8 cellular contexts compared by ENCODE assay signal in genomic region chr7:43954524-43955228, GRCh38. TPM values are rescaled to one million over a fixed set of nuclear protein-coding genes. Genes with fewer than 3 reads are reported as not detected.
A peak's percentile ranks its signal among the peaks of the same experiment; 100 is the strongest.
DNase-seq lines count a peak whose midpoint lies in the region; ATAC-seq and TF ChIP-seq lines count a peak whose summit lies in the region.

No MANE protein-coding gene starts in this region.

- CTCF ChIA-PET in AG04449 (lab: Yijun Ruan, JAX), result interaction anchor here (0.6 to 2.2 kb wide), 14 partner anchors 10 to 373 kb away, joined by 3 to 7 read pairs (median 4); partner anchors contain the start of gene STK17A

- POLR2A ChIA-PET in AG04449 (lab: Yijun Ruan, JAX), result no interaction called here

- TF ChIP-seq RAD21 in liver (IDR thresholded peaks at IDR 0.05), result peak; percentile 75 to 88

- H3K4me3 ChIP-seq in AG04449 (ENCODE audit: low read depth, low read length) (no peak overlapping the region), liver (ENCODE audit: low read depth in 1 of 3, low read length in 3 of 3) (no peak overlapping the region)

- H3K36me3 ChIP-seq in liver (ENCODE audit: control insufficient read depth in 4 of 4, insufficient read depth in 3 of 4, low read depth in 1 of 4, low read length in 3 of 4), result peaks cover 2 to 27% (median 21%) of the 10 kb centered on the region in 4 donors

- ATAC-seq in HG03095 (IDR thresholded peaks at IDR 0.05; ENCODE audit: unreplicated experiment), result peak; percentile 70

- H3K9me3 ChIP-seq in liver (ENCODE audit: control insufficient read depth in 4 of 4, low read length in 3 of 4), result no peaks in the 10 kb centered on the region

- H3K27me3 ChIP-seq in liver (ENCODE audit: control insufficient read depth in 4 of 4, insufficient read depth in 4 of 4, low read length in 3 of 4), result no peaks in the 10 kb centered on the region

- no peak overlapping the region for H3K9ac ChIP-seq in liver (ENCODE audit: low read depth in 1 of 2, low read length in 2 of 2)

- TF ChIP-seq CTCF in AG04449 (IDR thresholded peaks at IDR 0.05; ENCODE audit: insufficient read depth, low read length, missing control alignments) (peak; percentile 75), liver (IDR thresholded peaks at IDR 0.05; ENCODE audit: low read depth, low read length, missing input control) (peak; percentile 47)

- 67% methylated on average over 3 of the region's 3 CpGs for WGBS in liver

- no peak overlapping the region for H3K27ac ChIP-seq in liver (ENCODE audit: low read depth in 1 of 2, low read length in 2 of 2)

- peak; percentile 21 for DNase-seq in AG04449 (ENCODE audit: low read depth, low spot score)
- DNase-seq in GF-D8 (lab: John Stamatoyannopoulos, UW), result peak; percentile 29
- peak; percentile 46 for DNase-seq in OCI-M1 (lab: John Stamatoyannopoulos, UW)
- DNase-seq in cerebellar nuclear complex (lab: John Stamatoyannopoulos, UW), result peak; percentile 59 to 78
- no peak for DNase-seq in activated CD4-positive, CD25-positive, alpha-beta regulatory T cell treated with anti-CD3 and anti-CD28 coated beads, Interleukin-2, amount 50 U/mL, for 72 hours
- DNase-seq in activated gamma-delta T cell treated with Interleukin-2 at 50 U/mL for 16 hours, result no peak

- no peaks in the 10 kb centered on the region for H3K4me1 ChIP-seq in liver (ENCODE audit: control insufficient read depth in 4 of 4, insufficient read depth in 4 of 4, low read length in 3 of 4)

TF ChIP-seq in liver, 16 proteins besides CTCF, POLR2A, EP300 and RAD21:
- TF ChIP-seq EGR1 (IDR thresholded peaks at IDR 0.05; ENCODE audit: low read depth in 2 of 2) (no peak), YY1 (IDR thresholded peaks at IDR 0.05) (no peak), TAF1 (conservative IDR thresholded peaks at IDR 0.05) (no peak), SP1 (IDR thresholded peaks at IDR 0.05) (no peak), MAX (IDR thresholded peaks at IDR 0.05) (no peak), GABPA (IDR thresholded peaks at IDR 0.05 in 1 of 2, conservative IDR thresholded peaks at IDR 0.05 in 1 of 2) (no peak), JUND (IDR thresholded peaks at IDR 0.05) (no peak), HNF4A (conservative IDR thresholded peaks at IDR 0.05) (no peak), FOXA1 (IDR thresholded peaks at IDR 0.05) (no peak), ATF3 (IDR thresholded peaks at IDR 0.05) (no peak), FOXA2 (IDR thresholded peaks at IDR 0.05) (no peak)
- TF ChIP-seq, protein P1, sequence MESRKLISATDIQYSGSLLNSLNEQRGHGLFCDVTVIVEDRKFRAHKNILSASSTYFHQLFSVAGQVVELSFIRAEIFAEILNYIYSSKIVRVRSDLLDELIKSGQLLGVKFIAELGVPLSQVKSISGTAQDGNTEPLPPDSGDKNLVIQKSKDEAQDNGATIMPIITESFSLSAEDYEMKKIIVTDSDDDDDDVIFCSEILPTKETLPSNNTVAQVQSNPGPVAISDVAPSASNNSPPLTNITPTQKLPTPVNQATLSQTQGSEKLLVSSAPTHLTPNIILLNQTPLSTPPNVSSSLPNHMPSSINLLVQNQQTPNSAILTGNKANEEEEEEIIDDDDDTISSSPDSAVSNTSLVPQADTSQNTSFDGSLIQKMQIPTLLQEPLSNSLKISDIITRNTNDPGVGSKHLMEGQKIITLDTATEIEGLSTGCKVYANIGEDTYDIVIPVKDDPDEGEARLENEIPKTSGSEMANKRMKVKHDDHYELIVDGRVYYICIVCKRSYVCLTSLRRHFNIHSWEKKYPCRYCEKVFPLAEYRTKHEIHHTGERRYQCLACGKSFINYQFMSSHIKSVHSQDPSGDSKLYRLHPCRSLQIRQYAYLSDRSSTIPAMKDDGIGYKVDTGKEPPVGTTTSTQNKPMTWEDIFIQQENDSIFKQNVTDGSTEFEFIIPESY (IDR thresholded peaks at IDR 0.05), result no peak

RNA-seq across cellular contexts. Expression of gene UBE2D4, which starts 28.4 kb away (rescaled TPM):
- 10 to 100 TPM in 1 of 2 donors, 1 to 10 TPM in 1; 5.1 to 10.7 TPM for total RNA-seq in liver
- 10 to 100 TPM; 12.8 to 17.9 TPM for polyA plus RNA-seq in liver

RNA-seq across cellular contexts. Expression of gene SPDYE1, which starts 43.0 kb away (rescaled TPM):
- total RNA-seq in liver, result not detected
- polyA plus RNA-seq in liver, result under 1 TPM in 1 of 2 donors, not detected in 1; 0.71 TPM

RNA-seq across cellular contexts. Expression of gene URGCP, which starts 48.3 kb away (rescaled TPM):
- total RNA-seq in liver, result 10 to 100 TPM in 1 of 2 donors, 1 to 10 TPM in 1; 7.2 to 28.4 TPM
- 10 to 100 TPM; 11.7 to 14.3 TPM for polyA plus RNA-seq in liver

Comparison
In these comparisons a context has a peak if more than half of its experiments do, and no peak if none do; other contexts are left out.
1. DNase-seq: peak in AG04449 (single experiment), GF-D8 (single experiment), OCI-M1 (single experiment) and cerebellar nuclear complex (2 of 2); none in activated CD4-positive, CD25-positive, alpha-beta regulatory T cell treated with anti-CD3 and anti-CD28 coated beads, Interleukin-2, amount 50 U/mL, for 72 hours (single experiment) and activated gamma-delta T cell treated with Interleukin-2 at 50 U/mL for 16 hours (single experiment).